In the genomic region with DNA sequence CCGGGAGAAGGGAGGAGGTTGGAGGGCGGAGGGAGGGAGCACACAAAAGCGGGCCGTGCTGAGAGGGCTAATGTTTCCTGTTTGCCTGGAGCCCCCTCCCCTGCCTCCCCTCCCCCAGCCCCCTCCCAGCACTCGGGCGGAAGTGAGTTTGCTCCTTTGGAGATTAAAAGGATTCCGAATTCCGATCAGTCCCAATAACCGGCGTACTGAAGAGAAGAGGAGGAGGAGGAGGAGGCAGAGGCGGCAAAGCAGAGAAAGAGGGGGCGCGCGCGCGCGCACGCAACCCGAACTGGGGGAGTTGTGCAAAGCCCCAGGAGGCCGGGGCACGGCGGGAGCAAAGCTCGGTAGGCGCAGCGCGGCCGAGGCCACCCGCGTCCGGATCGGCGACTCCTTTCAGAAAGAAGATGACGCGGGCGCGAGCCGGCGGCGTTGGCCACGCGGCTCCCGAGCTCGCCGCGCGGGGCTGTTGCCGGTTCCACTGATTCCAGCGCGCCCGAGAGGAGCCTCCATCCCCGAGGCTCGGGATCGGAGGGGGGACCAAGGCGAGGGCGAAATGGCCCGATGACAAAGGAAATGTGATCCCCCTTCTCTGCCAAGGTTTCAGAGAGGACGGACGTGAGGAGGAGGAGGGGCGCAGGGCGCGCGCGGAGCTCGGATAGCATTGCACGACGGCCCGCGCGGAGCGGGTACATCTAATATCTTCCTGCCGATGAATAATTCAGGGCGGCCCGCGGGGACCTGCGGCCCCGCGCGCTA, we compare ENCODE assay signal across 1 cellular context.
TF ChIP-seq lines count a peak whose summit lies in the region.

No MANE protein-coding gene starts in this region.

TF ChIP-seq in HepG2, 621 proteins besides CTCF, POLR2A, EP300 and RAD21 (continued from another document and continues in another):
- TF ChIP-seq ZNF83 (CRISPR knock-in tag; IDR thresholded peaks at IDR 0.05; ENCODE audit: borderline replicate concordance) (no peak), STAT5B (CRISPR knock-in tag; IDR thresholded peaks at IDR 0.05) (no peak), ZNF782 (CRISPR knock-in tag; IDR thresholded peaks at IDR 0.05; ENCODE audit: borderline replicate concordance) (no peak), ZNF607 (CRISPR knock-in tag; IDR thresholded peaks at IDR 0.05; ENCODE audit: borderline replicate concordance) (no peak), ZBTB42 (CRISPR knock-in tag; IDR thresholded peaks at IDR 0.05) (no peak), KAT2B (IDR thresholded peaks at IDR 0.05; ENCODE audit: borderline replicate concordance, low read depth, low read length) (no peak), ZNF709 (CRISPR knock-in tag; IDR thresholded peaks at IDR 0.05) (peak; percentile 61; the same call in 1 of the 2 replicates), JUNB (CRISPR knock-in tag; IDR thresholded peaks at IDR 0.05; ENCODE audit: borderline replicate concordance) (no peak), CBX5 (CRISPR knock-in tag; IDR thresholded peaks at IDR 0.05; ENCODE audit: borderline replicate concordance) (peak; percentile 53; the same call in 1 of the 2 replicates)
- TF ChIP-seq, protein P1, sequence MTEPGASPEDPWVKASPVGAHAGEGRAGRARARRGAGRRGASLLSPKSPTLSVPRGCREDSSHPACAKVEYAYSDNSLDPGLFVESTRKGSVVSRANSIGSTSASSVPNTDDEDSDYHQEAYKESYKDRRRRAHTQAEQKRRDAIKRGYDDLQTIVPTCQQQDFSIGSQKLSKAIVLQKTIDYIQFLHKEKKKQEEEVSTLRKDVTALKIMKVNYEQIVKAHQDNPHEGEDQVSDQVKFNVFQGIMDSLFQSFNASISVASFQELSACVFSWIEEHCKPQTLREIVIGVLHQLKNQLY (CRISPR knock-in tag; IDR thresholded peaks at IDR 0.05) = no peak
- TF ChIP-seq, protein P2, sequence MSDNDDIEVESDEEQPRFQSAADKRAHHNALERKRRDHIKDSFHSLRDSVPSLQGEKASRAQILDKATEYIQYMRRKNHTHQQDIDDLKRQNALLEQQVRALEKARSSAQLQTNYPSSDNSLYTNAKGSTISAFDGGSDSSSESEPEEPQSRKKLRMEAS (IDR thresholded peaks at IDR 0.05) = no peak
- TF ChIP-seq, protein P3, sequence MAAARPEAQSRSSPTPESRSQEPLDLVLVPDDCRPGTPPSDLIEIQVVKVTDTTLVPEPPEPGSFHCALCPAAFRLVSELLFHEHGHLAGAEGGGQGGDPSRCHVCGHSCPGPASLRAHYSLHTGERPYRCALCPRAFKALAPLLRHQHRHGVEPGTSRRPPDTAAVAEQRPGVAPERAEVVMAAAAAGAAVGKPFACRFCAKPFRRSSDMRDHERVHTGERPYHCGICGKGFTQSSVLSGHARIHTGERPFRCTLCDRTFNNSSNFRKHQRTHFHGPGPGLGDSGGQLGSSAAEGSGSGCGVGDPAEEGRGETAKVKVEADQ (CRISPR knock-in tag; IDR thresholded peaks at IDR 0.05; ENCODE audit: borderline replicate concordance) = no peak; the same call in 1 of the 2 replicates
- TF ChIP-seq, protein P4, sequence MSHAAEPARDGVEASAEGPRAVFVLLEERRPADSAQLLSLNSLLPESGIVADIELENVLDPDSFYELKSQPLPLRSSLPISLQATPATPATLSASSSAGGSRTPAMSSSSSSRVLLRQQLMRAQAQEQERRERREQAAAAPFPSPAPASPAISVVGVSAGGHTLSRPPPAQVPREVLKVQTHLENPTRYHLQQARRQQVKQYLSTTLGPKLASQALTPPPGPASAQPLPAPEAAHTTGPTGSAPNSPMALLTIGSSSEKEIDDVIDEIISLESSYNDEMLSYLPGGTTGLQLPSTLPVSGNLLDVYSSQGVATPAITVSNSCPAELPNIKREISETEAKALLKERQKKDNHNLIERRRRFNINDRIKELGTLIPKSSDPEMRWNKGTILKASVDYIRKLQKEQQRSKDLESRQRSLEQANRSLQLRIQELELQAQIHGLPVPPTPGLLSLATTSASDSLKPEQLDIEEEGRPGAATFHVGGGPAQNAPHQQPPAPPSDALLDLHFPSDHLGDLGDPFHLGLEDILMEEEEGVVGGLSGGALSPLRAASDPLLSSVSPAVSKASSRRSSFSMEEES (CRISPR knock-in tag; IDR thresholded peaks at IDR 0.05) = no peak
- TF ChIP-seq, protein P5, sequence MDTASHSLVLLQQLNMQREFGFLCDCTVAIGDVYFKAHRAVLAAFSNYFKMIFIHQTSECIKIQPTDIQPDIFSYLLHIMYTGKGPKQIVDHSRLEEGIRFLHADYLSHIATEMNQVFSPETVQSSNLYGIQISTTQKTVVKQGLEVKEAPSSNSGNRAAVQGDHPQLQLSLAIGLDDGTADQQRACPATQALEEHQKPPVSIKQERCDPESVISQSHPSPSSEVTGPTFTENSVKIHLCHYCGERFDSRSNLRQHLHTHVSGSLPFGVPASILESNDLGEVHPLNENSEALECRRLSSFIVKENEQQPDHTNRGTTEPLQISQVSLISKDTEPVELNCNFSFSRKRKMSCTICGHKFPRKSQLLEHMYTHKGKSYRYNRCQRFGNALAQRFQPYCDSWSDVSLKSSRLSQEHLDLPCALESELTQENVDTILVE (CRISPR knock-in tag; IDR thresholded peaks at IDR 0.05) = 0 out of 2 replicates have a peak, but pooled peaks have one; percentile 57
- TF ChIP-seq, protein P6, sequence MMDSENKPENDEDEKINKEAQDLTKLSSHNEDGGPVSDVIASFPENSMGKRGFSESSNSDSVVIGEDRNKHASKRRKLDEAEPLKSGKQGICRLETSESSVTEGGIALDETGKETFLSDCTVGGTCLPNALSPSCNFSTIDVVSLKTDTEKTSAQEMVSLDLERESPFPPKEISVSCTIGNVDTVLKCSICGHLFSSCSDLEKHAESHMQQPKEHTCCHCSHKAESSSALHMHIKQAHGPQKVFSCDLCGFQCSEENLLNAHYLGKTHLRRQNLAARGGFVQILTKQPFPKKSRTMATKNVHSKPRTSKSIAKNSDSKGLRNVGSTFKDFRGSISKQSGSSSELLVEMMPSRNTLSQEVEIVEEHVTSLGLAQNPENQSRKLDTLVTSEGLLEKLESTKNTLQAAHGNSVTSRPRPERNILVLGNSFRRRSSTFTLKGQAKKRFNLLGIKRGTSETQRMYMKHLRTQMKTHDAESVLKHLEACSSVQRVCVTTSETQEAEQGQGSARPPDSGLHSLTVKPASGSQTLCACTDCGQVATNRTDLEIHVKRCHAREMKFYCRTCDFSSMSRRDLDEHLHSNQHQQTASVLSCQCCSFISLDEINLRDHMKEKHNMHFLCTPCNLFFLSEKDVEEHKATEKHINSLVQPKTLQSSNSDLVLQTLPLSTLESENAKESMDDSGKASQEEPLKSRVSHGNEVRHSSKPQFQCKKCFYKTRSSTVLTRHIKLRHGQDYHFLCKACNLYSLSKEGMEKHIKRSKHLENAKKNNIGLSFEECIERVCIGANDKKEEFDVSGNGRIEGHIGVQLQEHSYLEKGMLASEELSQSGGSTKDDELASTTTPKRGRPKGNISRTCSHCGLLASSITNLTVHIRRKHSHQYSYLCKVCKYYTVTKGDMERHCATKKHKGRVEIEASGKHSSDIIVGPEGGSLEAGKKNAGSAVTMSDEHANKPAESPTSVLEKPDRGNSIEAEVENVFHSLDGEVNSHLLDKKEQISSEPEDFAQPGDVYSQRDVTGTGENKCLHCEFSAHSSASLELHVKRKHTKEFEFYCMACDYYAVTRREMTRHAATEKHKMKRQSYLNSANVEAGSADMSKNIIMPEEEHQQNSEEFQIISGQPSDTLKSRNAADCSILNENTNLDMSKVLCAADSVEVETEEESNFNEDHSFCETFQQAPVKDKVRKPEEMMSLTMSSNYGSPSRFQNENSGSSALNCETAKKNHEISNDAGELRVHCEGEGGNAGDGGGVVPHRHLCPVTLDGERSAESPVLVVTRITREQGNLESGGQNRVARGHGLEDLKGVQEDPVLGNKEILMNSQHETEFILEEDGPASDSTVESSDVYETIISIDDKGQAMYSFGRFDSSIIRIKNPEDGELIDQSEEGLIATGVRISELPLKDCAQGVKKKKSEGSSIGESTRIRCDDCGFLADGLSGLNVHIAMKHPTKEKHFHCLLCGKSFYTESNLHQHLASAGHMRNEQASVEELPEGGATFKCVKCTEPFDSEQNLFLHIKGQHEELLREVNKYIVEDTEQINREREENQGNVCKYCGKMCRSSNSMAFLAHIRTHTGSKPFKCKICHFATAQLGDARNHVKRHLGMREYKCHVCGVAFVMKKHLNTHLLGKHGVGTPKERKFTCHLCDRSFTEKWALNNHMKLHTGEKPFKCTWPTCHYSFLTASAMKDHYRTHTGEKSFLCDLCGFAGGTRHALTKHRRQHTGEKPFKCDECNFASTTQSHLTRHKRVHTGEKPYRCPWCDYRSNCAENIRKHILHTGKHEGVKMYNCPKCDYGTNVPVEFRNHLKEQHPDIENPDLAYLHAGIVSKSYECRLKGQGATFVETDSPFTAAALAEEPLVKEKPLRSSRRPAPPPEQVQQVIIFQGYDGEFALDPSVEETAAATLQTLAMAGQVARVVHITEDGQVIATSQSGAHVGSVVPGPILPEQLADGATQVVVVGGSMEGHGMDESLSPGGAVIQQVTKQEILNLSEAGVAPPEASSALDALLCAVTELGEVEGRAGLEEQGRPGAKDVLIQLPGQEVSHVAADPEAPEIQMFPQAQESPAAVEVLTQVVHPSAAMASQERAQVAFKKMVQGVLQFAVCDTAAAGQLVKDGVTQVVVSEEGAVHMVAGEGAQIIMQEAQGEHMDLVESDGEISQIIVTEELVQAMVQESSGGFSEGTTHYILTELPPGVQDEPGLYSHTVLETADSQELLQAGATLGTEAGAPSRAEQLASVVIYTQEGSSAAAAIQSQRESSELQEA (CRISPR knock-in tag; IDR thresholded peaks at IDR 0.05; ENCODE audit: not compliant biosample characterization) = no peak
- TF ChIP-seq, protein P7, sequence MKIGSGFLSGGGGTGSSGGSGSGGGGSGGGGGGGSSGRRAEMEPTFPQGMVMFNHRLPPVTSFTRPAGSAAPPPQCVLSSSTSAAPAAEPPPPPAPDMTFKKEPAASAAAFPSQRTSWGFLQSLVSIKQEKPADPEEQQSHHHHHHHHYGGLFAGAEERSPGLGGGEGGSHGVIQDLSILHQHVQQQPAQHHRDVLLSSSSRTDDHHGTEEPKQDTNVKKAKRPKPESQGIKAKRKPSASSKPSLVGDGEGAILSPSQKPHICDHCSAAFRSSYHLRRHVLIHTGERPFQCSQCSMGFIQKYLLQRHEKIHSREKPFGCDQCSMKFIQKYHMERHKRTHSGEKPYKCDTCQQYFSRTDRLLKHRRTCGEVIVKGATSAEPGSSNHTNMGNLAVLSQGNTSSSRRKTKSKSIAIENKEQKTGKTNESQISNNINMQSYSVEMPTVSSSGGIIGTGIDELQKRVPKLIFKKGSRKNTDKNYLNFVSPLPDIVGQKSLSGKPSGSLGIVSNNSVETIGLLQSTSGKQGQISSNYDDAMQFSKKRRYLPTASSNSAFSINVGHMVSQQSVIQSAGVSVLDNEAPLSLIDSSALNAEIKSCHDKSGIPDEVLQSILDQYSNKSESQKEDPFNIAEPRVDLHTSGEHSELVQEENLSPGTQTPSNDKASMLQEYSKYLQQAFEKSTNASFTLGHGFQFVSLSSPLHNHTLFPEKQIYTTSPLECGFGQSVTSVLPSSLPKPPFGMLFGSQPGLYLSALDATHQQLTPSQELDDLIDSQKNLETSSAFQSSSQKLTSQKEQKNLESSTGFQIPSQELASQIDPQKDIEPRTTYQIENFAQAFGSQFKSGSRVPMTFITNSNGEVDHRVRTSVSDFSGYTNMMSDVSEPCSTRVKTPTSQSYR (CRISPR knock-in tag; IDR thresholded peaks at IDR 0.05; ENCODE audit: borderline replicate concordance) = peak; percentile 73
- TF ChIP-seq, protein P8, sequence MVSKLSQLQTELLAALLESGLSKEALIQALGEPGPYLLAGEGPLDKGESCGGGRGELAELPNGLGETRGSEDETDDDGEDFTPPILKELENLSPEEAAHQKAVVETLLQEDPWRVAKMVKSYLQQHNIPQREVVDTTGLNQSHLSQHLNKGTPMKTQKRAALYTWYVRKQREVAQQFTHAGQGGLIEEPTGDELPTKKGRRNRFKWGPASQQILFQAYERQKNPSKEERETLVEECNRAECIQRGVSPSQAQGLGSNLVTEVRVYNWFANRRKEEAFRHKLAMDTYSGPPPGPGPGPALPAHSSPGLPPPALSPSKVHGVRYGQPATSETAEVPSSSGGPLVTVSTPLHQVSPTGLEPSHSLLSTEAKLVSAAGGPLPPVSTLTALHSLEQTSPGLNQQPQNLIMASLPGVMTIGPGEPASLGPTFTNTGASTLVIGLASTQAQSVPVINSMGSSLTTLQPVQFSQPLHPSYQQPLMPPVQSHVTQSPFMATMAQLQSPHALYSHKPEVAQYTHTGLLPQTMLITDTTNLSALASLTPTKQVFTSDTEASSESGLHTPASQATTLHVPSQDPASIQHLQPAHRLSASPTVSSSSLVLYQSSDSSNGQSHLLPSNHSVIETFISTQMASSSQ (IDR thresholded peaks at IDR 0.05; ENCODE audit: low read depth) = no peak; the same call in 1 of the 2 replicates
- TF ChIP-seq, protein P8 (CRISPR knock-in tag; IDR thresholded peaks at IDR 0.05; ENCODE audit: borderline replicate concordance) = no peak
